9 cellular contexts compared by ENCODE assay signal in genomic region chr20:41509801-41510200, GRCh38.
A peak's percentile ranks its signal among the peaks of the same experiment; 100 is the strongest.
DNase-seq lines count a peak whose midpoint lies in the region; ATAC-seq and TF ChIP-seq lines count a peak whose summit lies in the region.
"Had no signal": no experiment of that assay in that cellular context is flagged by ENCODE, and none has a peak within 500 bp of the region (broad histone marks: within the 10 kb centered on the region; RNA-seq: fewer than 3 reads in every experiment).

No MANE protein-coding gene starts in this region.

- ATAC-seq in GM21786 (IDR thresholded peaks at IDR 0.05; ENCODE audit: unreplicated experiment) (no peak), HG03457 (IDR thresholded peaks at IDR 0.05; ENCODE audit: unreplicated experiment) (no peak)

- H3K27ac ChIP-seq in VCaP (peak overlapping the region; percentile 49), muscle layer of duodenum (ENCODE audit: low read length) (peak overlapping the region; percentile 40)

- peaks cover 18 to 42% of the 10 kb centered on the region in 2 donors for H3K4me1 ChIP-seq in muscle layer of duodenum (ENCODE audit: control insufficient read depth in 1 of 2, insufficient read depth in 2 of 2, low read length in 2 of 2)

- H3K36me3 ChIP-seq in muscle layer of duodenum (ENCODE audit: control insufficient read depth in 1 of 2, insufficient read depth in 2 of 2, low read length in 2 of 2) = peaks cover 12 to 15% of the 10 kb centered on the region in 2 donors

- no peaks in the 10 kb centered on the region for H3K9me3 ChIP-seq in muscle layer of duodenum (ENCODE audit: control insufficient read depth in 1 of 2, low read length in 2 of 2)

- TF ChIP-seq CTCF in VCaP (conservative IDR thresholded peaks at IDR 0.05) (no peak), foreskin fibroblast (IDR thresholded peaks at IDR 0.05; ENCODE audit: low read depth, low read length) (no peak)

- no peak overlapping the region for H3K4me3 ChIP-seq in foreskin fibroblast (ENCODE audit: low read depth in 1 of 2, low read length in 2 of 2)
- no peak overlapping the region for H3K4me3 ChIP-seq in muscle layer of duodenum (ENCODE audit: low read depth in 1 of 2, low read length in 2 of 2)

- H3K27me3 ChIP-seq in muscle layer of duodenum (ENCODE audit: low read depth, low read length) = no peaks in the 10 kb centered on the region

- DNase-seq in AG08396 (ENCODE audit: low spot score) (peak; percentile 35), foreskin fibroblast (peak; percentile 70 to 82), medulla oblongata (ENCODE audit: extremely low spot score) (no peak), activated gamma-delta T cell treated with Interleukin-2 at 50 U/mL for 16 hours (no peak)
- DNase-seq: NCI-H2171 treated with DMSO at 0.1 percent for 48 hours had no signal

Comparison
In these comparisons a context has a peak if more than half of its experiments do, and no peak if none do; other contexts are left out.
1. DNase-seq: peak in AG08396 (single experiment) and foreskin fibroblast (2 of 2); none in medulla oblongata (single experiment) and activated gamma-delta T cell treated with Interleukin-2 at 50 U/mL for 16 hours (single experiment).